In genomic region chr19:58471736-58472135, GRCh38 we compare ENCODE assay signal across 3 cellular contexts.
TF ChIP-seq lines count a peak whose summit lies in the region.

No MANE protein-coding gene starts in this region.

TF ChIP-seq in SK-N-SH, 30 proteins besides CTCF, POLR2A, EP300 and RAD21:
- TF ChIP-seq YY1 (IDR thresholded peaks at IDR 0.05; ENCODE audit: low read depth): no peak
- no peak for TF ChIP-seq NRF1 (IDR thresholded peaks at IDR 0.05; ENCODE audit: low read depth, low read length)
- TF ChIP-seq TAF1 (IDR thresholded peaks at IDR 0.05; ENCODE audit: borderline replicate concordance, low read depth, low read length): no peak
- no peak for TF ChIP-seq EZH2phosphoT487 (IDR thresholded peaks at IDR 0.05; ENCODE audit: borderline replicate concordance, low read depth)
- TF ChIP-seq, protein P1, sequence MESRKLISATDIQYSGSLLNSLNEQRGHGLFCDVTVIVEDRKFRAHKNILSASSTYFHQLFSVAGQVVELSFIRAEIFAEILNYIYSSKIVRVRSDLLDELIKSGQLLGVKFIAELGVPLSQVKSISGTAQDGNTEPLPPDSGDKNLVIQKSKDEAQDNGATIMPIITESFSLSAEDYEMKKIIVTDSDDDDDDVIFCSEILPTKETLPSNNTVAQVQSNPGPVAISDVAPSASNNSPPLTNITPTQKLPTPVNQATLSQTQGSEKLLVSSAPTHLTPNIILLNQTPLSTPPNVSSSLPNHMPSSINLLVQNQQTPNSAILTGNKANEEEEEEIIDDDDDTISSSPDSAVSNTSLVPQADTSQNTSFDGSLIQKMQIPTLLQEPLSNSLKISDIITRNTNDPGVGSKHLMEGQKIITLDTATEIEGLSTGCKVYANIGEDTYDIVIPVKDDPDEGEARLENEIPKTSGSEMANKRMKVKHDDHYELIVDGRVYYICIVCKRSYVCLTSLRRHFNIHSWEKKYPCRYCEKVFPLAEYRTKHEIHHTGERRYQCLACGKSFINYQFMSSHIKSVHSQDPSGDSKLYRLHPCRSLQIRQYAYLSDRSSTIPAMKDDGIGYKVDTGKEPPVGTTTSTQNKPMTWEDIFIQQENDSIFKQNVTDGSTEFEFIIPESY (IDR thresholded peaks at IDR 0.05; ENCODE audit: borderline replicate concordance, low read depth): no peak
- TF ChIP-seq NFIC (IDR thresholded peaks at IDR 0.05; ENCODE audit: borderline replicate concordance): no peak
- TF ChIP-seq RXRA (IDR thresholded peaks at IDR 0.05; ENCODE audit: borderline replicate concordance, low read depth): no peak
- no peak for TF ChIP-seq SMC3 (IDR thresholded peaks at IDR 0.05; ENCODE audit: low read depth, low read length)
- no peak for TF ChIP-seq SIN3A (IDR thresholded peaks at IDR 0.05; ENCODE audit: borderline replicate concordance, low read depth, low read length)
- TF ChIP-seq RCOR1 (IDR thresholded peaks at IDR 0.05; ENCODE audit: low read length): no peak
- no peak for TF ChIP-seq ELF1 (IDR thresholded peaks at IDR 0.05)
- TF ChIP-seq, protein P2, sequence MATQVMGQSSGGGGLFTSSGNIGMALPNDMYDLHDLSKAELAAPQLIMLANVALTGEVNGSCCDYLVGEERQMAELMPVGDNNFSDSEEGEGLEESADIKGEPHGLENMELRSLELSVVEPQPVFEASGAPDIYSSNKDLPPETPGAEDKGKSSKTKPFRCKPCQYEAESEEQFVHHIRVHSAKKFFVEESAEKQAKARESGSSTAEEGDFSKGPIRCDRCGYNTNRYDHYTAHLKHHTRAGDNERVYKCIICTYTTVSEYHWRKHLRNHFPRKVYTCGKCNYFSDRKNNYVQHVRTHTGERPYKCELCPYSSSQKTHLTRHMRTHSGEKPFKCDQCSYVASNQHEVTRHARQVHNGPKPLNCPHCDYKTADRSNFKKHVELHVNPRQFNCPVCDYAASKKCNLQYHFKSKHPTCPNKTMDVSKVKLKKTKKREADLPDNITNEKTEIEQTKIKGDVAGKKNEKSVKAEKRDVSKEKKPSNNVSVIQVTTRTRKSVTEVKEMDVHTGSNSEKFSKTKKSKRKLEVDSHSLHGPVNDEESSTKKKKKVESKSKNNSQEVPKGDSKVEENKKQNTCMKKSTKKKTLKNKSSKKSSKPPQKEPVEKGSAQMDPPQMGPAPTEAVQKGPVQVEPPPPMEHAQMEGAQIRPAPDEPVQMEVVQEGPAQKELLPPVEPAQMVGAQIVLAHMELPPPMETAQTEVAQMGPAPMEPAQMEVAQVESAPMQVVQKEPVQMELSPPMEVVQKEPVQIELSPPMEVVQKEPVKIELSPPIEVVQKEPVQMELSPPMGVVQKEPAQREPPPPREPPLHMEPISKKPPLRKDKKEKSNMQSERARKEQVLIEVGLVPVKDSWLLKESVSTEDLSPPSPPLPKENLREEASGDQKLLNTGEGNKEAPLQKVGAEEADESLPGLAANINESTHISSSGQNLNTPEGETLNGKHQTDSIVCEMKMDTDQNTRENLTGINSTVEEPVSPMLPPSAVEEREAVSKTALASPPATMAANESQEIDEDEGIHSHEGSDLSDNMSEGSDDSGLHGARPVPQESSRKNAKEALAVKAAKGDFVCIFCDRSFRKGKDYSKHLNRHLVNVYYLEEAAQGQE (IDR thresholded peaks at IDR 0.05; ENCODE audit: low read depth, low read length): no peak
- no peak for TF ChIP-seq FOXJ3 (CRISPR knock-in tag; IDR thresholded peaks at IDR 0.05)
- no peak for TF ChIP-seq RFX5 (IDR thresholded peaks at IDR 0.05; ENCODE audit: low read length)
- TF ChIP-seq MXI1 (IDR thresholded peaks at IDR 0.05; ENCODE audit: low read depth, low read length): no peak

TF ChIP-seq in SK-N-SH treated with all-trans-retinoic acid at 6 μM for 48 hours, 23 proteins besides CTCF, POLR2A, EP300 and RAD21:
- TF ChIP-seq ESRRG (CRISPR knock-in tag; IDR thresholded peaks at IDR 0.05): no peak
- no peak for TF ChIP-seq ZNF8 (CRISPR knock-in tag; IDR thresholded peaks at IDR 0.05)
- TF ChIP-seq ARNTL (CRISPR knock-in tag; IDR thresholded peaks at IDR 0.05; ENCODE audit: borderline replicate concordance, low read depth): no peak
- no peak for TF ChIP-seq ZFP3 (CRISPR knock-in tag; IDR thresholded peaks at IDR 0.05)
- TF ChIP-seq, protein P3, sequence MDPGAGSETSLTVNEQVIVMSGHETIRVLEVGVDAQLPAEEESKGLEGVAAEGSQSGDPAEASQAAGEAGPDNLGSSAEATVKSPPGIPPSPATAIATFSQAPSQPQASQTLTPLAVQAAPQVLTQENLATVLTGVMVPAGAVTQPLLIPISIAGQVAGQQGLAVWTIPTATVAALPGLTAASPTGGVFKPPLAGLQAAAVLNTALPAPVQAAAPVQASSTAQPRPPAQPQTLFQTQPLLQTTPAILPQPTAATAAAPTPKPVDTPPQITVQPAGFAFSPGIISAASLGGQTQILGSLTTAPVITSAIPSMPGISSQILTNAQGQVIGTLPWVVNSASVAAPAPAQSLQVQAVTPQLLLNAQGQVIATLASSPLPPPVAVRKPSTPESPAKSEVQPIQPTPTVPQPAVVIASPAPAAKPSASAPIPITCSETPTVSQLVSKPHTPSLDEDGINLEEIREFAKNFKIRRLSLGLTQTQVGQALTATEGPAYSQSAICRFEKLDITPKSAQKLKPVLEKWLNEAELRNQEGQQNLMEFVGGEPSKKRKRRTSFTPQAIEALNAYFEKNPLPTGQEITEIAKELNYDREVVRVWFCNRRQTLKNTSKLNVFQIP (CRISPR knock-in tag; IDR thresholded peaks at IDR 0.05; ENCODE audit: borderline replicate concordance, low read depth): no peak
- TF ChIP-seq TSHZ2 (CRISPR knock-in tag; IDR thresholded peaks at IDR 0.05): no peak
TF ChIP-seq in SK-N-SH treated with all-trans-retinoic acid at 6 μM for 48 hours: peak in this region for 0.

TF ChIP-seq in HepG2, 621 proteins besides CTCF, POLR2A, EP300 and RAD21:
- no peak for TF ChIP-seq ZNF775 (CRISPR knock-in tag; IDR thresholded peaks at IDR 0.05; ENCODE audit: borderline replicate concordance)
- TF ChIP-seq ZNF530 (CRISPR knock-in tag; IDR thresholded peaks at IDR 0.05; ENCODE audit: low read depth): no peak
- TF ChIP-seq AGO2 (optimal IDR thresholded peaks at IDR 0.05; ENCODE audit: low read depth, low read length): peak; percentile 46
- no peak for TF ChIP-seq ZNF773 (CRISPR knock-in tag; IDR thresholded peaks at IDR 0.05; ENCODE audit: borderline replicate concordance)
- no peak for TF ChIP-seq ZNF30 (CRISPR knock-in tag; IDR thresholded peaks at IDR 0.05)
- TF ChIP-seq ZNF770 (CRISPR knock-in tag; IDR thresholded peaks at IDR 0.05): no peak
- TF ChIP-seq AGO1 (IDR thresholded peaks at IDR 0.05; ENCODE audit: low read depth, low read length, poor library complexity, severe bottlenecking): peak; percentile 67
TF ChIP-seq in HepG2: peak in this region for 2.
